ENCODE assay signal across 24 cellular contexts in genomic region chr3:88812576-88812975, GRCh38.
"Had no signal": no experiment of that assay in that cellular context is flagged by ENCODE, and none has a peak within 500 bp of the region (broad histone marks: within the 10 kb centered on the region; RNA-seq: fewer than 3 reads in every experiment).

No MANE protein-coding gene starts in this region.

- H3K4me1 Mint-ChIP-seq: naive thymus-derived CD4-positive, alpha-beta T cell; nephron progenitor cell; stimulated activated naive B cell treated with anti-CD40 and anti-IgM and Interleukin-4, amounts not matched to agents 10 μg/mL and 1 μg/mL and 100 μg/mL, for 72 hours had no signal

- ATAC-seq: left colon; left ventricle myocardium superior; naive thymus-derived CD4-positive, alpha-beta T cell; right lobe of liver; stimulated activated naive B cell treated with anti-CD40 and anti-IgM and Interleukin-4, amounts not matched to agents 10 μg/mL and 1 μg/mL and 100 μg/mL, for 72 hours had no signal

- H3K79me2 ChIP-seq: parathyroid adenoma had no signal

- H3K27me3 Mint-ChIP-seq: naive thymus-derived CD4-positive, alpha-beta T cell; stimulated activated naive B cell treated with anti-CD40 and anti-IgM and Interleukin-4, amounts not matched to agents 10 μg/mL and 1 μg/mL and 100 μg/mL, for 72 hours; type B pancreatic cell had no signal

- H3K4me1 ChIP-seq: parathyroid adenoma, prostate gland, right lobe of liver, spleen, uterus had no signal

- H3K9ac ChIP-seq: parathyroid adenoma had no signal

- H3K9me3 ChIP-seq: prostate gland, right lobe of liver, spleen, stomach, uterus had no signal

- H3K4me3 ChIP-seq: coronary artery, lung, prostate gland, right lobe of liver, spleen, stomach, uterus had no signal

- H3K36me3 Mint-ChIP-seq: naive thymus-derived CD4-positive, alpha-beta T cell; stimulated activated naive B cell treated with anti-CD40 and anti-IgM and Interleukin-4, amounts not matched to agents 10 μg/mL and 1 μg/mL and 100 μg/mL, for 72 hours; type B pancreatic cell had no signal

- H3K9me3 Mint-ChIP-seq: nephron progenitor cell; stimulated activated naive B cell treated with anti-CD40 and anti-IgM and Interleukin-4, amounts not matched to agents 10 μg/mL and 1 μg/mL and 100 μg/mL, for 72 hours; type B pancreatic cell had no signal

- H3K27me3 ChIP-seq: right lobe of liver, spleen, stomach, uterus had no signal

- H3K27ac ChIP-seq: coronary artery, parathyroid adenoma, prostate gland, right lobe of liver, spleen, stomach, uterus had no signal

- H3K36me3 ChIP-seq: prostate gland, right lobe of liver, spleen, stomach, uterus had no signal

- H2AFZ ChIP-seq: parathyroid adenoma had no signal

- H3K27ac Mint-ChIP-seq: naive thymus-derived CD4-positive, alpha-beta T cell; nephron progenitor cell; stimulated activated naive B cell treated with anti-CD40 and anti-IgM and Interleukin-4, amounts not matched to agents 10 μg/mL and 1 μg/mL and 100 μg/mL, for 72 hours; type B pancreatic cell had no signal

- DNase-seq: effector CD4-positive, alpha-beta T cell; foreskin melanocyte; head of caudate nucleus; hippocampal formation; left colon; left ventricle myocardium superior; mesenchymal stem cell; naive thymus-derived CD4-positive, alpha-beta T cell; nephron progenitor cell; retina; right lobe of liver; spleen; stimulated activated CD4-positive, alpha-beta T cell treated with anti-CD3 and anti-CD28 coated beads, Interleukin-15, amount 100 ng/mL, for 24 hours; stimulated activated CD4-positive, alpha-beta T cell treated with anti-CD3 and anti-CD28 coated beads, Interleukin-1b, Interleukin-23, amount 100 ng/mL, for 48 hours; stimulated activated CD4-positive, alpha-beta T cell treated with anti-CD3 and anti-CD28 coated beads, Interleukin-4, amount 100 ng/mL, for 4 hours; stimulated activated naive B cell treated with anti-CD40 and anti-IgM and Interleukin-4, amounts not matched to agents 10 μg/mL and 1 μg/mL and 100 μg/mL, for 72 hours; stomach; substantia nigra; uterus had no signal

- H3K4me3 Mint-ChIP-seq: naive thymus-derived CD4-positive, alpha-beta T cell; nephron progenitor cell; stimulated activated naive B cell treated with anti-CD40 and anti-IgM and Interleukin-4, amounts not matched to agents 10 μg/mL and 1 μg/mL and 100 μg/mL, for 72 hours; type B pancreatic cell had no signal
